In genomic region chr3:131794766-131795381, GRCh38 we compare ENCODE assay signal across 8 cellular contexts.
A peak's percentile ranks its signal among the peaks of the same experiment; 100 is the strongest.
DNase-seq lines count a peak whose midpoint lies in the region; ATAC-seq and TF ChIP-seq lines count a peak whose summit lies in the region.

No MANE protein-coding gene starts in this region.

- DNase-seq in DMS79 treated with DMSO at 0.1 percent for 48 hours (lab: John Stamatoyannopoulos, UW) = peak; percentile 63
- peak; percentile 75 for DNase-seq in SK-N-MC (ENCODE audit: low read depth, low spot score)
- DNase-seq in epithelial cell of esophagus (ENCODE audit: low read depth) = peak; percentile 67
- DNase-seq in mesothelial cell of epicardium (ENCODE audit: low spot score in 2 of 2, unreplicated experiment in 2 of 2) = peak in 1 of 2 experiments; percentile 47
- DNase-seq in aorta = no peak

- peak overlapping the region; percentile 50 for H3K27ac Mint-ChIP-seq in mesothelial cell of epicardium

- H3K27me3 ChIP-seq in KMS-11 (ENCODE audit: insufficient read depth, low read depth) (no peaks in the 10 kb centered on the region), aorta (ENCODE audit: control insufficient read depth in 1 of 2, insufficient read depth in 2 of 2, low read length in 1 of 2) (no peaks in the 10 kb centered on the region)

- peak; percentile 76 for ATAC-seq in GM21723 (IDR thresholded peaks at IDR 0.05; ENCODE audit: unreplicated experiment)
- ATAC-seq in aorta (ENCODE audit: low FRiP score) = peak; percentile 76

- H4K20me1 ChIP-seq in KMS-11 (ENCODE audit: insufficient read depth) = no peaks in the 10 kb centered on the region

- TF ChIP-seq CTCF in 22Rv1 (IDR thresholded peaks at IDR 0.05) = peak; percentile 84
- TF ChIP-seq CTCF in KMS-11 (conservative IDR thresholded peaks at IDR 0.05; ENCODE audit: low read depth, low read length) = peak; percentile 90
- peak; percentile 94 for TF ChIP-seq CTCF in epithelial cell of esophagus (IDR thresholded peaks at IDR 0.05; ENCODE audit: insufficient read depth, low read depth, low read length, missing control alignments)
- TF ChIP-seq CTCF in mesothelial cell of epicardium (IDR thresholded peaks at IDR 0.05; ENCODE audit: unreplicated experiment) = peak; percentile 92

- H3K9me3 ChIP-seq in SK-N-MC (ENCODE audit: low read depth, low read length) (no peaks in the 10 kb centered on the region), aorta (ENCODE audit: control insufficient read depth, low read length) (no peaks in the 10 kb centered on the region)

- intact Hi-C loops in aorta (cut with DNase I) = loop anchor here (1.0 to 5.0 kb wide), 3 partner anchors 234 to 387 kb away; no protein-coding TSS in a partner anchor

- H3K36me3 Mint-ChIP-seq in mesothelial cell of epicardium = no peaks in the 10 kb centered on the region

- H3K27me3 Mint-ChIP-seq in mesothelial cell of epicardium (ENCODE audit: low read depth) = peaks cover 44% of the 10 kb centered on the region

- WGBS in aorta, 2 donors = 16 to 23% methylated on average over 5 of the region's 5 CpGs

- no peak overlapping the region for H2AFZ ChIP-seq in KMS-11 (ENCODE audit: low read depth)

- H3K36me3 ChIP-seq in KMS-11 (ENCODE audit: insufficient read depth) = no peaks in the 10 kb centered on the region
- H3K36me3 ChIP-seq in SK-N-MC (ENCODE audit: insufficient read depth, low read length) = no peaks in the 10 kb centered on the region
- H3K36me3 ChIP-seq in aorta (ENCODE audit: control insufficient read depth in 1 of 2, insufficient read depth in 2 of 2, low read length in 1 of 2) = no peaks in the 10 kb centered on the region

- H3K79me2 ChIP-seq in KMS-11 (ENCODE audit: insufficient read depth, low read depth) = no peaks in the 10 kb centered on the region

- H3K4me1 ChIP-seq in KMS-11 (ENCODE audit: low read depth, poor library complexity, severe bottlenecking) (peaks cover 47% of the 10 kb centered on the region), aorta (ENCODE audit: control insufficient read depth in 1 of 2, insufficient read depth in 2 of 2, low read length in 2 of 2) (peaks cover 0 to 6% of the 10 kb centered on the region in 2 donors)

- no peaks in the 10 kb centered on the region for H3K9me3 Mint-ChIP-seq in mesothelial cell of epicardium

- no peak overlapping the region for H3K27ac ChIP-seq in 22Rv1
- H3K27ac ChIP-seq in KMS-11 = no peak overlapping the region
- H3K27ac ChIP-seq in SK-N-MC = no peak overlapping the region
- no peak overlapping the region for H3K27ac ChIP-seq in aorta (ENCODE audit: low read depth in 1 of 2, low read length in 2 of 2)

- H3K4me3 ChIP-seq in KMS-11 (IDR thresholded peaks at IDR 0.05; ENCODE audit: insufficient read depth, low read depth, low read length) (no peak overlapping the region), SK-N-MC (peak overlapping the region; percentile 12; the same call in 1 of the 2 replicates), epithelial cell of esophagus (ENCODE audit: low read length) (no peak overlapping the region), aorta (ENCODE audit: low read length in 2 of 2) (no peak overlapping the region)

- peaks cover 9% of the 10 kb centered on the region for H3K4me1 Mint-ChIP-seq in mesothelial cell of epicardium

- H3K4me2 ChIP-seq in KMS-11 = peak overlapping the region; percentile 59

- H3K9ac ChIP-seq in KMS-11 = no peak overlapping the region
- H3K9ac ChIP-seq in SK-N-MC (ENCODE audit: insufficient read length) = no peak overlapping the region

- H3K4me3 Mint-ChIP-seq in mesothelial cell of epicardium = no peak overlapping the region

Comparison
In these comparisons a context has a peak if more than half of its experiments do, and no peak if none do; other contexts are left out.
1. DNase-seq: peak in DMS79 treated with DMSO at 0.1 percent for 48 hours (single experiment), SK-N-MC (single experiment) and epithelial cell of esophagus (single experiment); none in aorta (0 of 2).
2. Peak in every context shown above with its lines, with median percentiles within 50 percentile points of each other: CTCF ChIP-seq.